Comparison of ENCODE assay signal across 8 cellular contexts in genomic region chr3:119794971-119795612, GRCh38. TPM values are rescaled to one million over a fixed set of nuclear protein-coding genes. Genes with fewer than 3 reads are reported as not detected.
DNase-seq lines count a peak whose midpoint lies in the region; ATAC-seq and TF ChIP-seq lines count a peak whose summit lies in the region.

No MANE protein-coding gene starts in this region.

- H3K27ac ChIP-seq in H9 (ENCODE audit: insufficient read length, low read depth, low read length) (no peak overlapping the region), Peyer's patch (peak overlapping the region in 3 of 4 donors; percentile 67 to 87 (median 86)), osteoblast (ENCODE audit: low read depth, low read length) (no peak overlapping the region)

- H3T11ph ChIP-seq in H9 (ENCODE audit: low read length) = no peak overlapping the region

- H3K79me1 ChIP-seq in H9 (ENCODE audit: insufficient read depth, low read depth, low read length, poor library complexity, severe bottlenecking) = no peaks in the 10 kb centered on the region

- H3K36me3 ChIP-seq in Peyer's patch (peaks cover 0 to 9% (median 0%) of the 10 kb centered on the region in 3 donors), osteoblast (ENCODE audit: insufficient read depth, low read length) (no peaks in the 10 kb centered on the region)

- H3K23me2 ChIP-seq in H9 (ENCODE audit: insufficient read length, low read depth, low read length, poor library complexity, severe bottlenecking) = no peaks in the 10 kb centered on the region

- H3K9me3 Mint-ChIP-seq in H9 = no peaks in the 10 kb centered on the region; a peak in 1 of 5 replicates

- H3K27ac Mint-ChIP-seq in H9 = peak overlapping the region; percentile 50 to 76 (median 55); a peak in 5 of 7 replicates

- DNase-seq in H9 (peak; percentile 78), Peyer's patch (peak in 2 of 3 donors; percentile 86 to 91), fibroblast of pulmonary artery (ENCODE audit: low read depth) (peak; percentile 13), osteoblast (ENCODE audit: insufficient read length, low spot score, missing footprints) (peak; percentile 51), mesenteric fat pad (ENCODE audit: low spot score) (no peak), G401 (ENCODE audit: low spot score) (no peak)

- H3K4me3 ChIP-seq in Peyer's patch (peak overlapping the region in 2 of 4 donors; percentile 20 to 25), fibroblast of pulmonary artery (replicated peaks; ENCODE audit: low read depth, low read length) (no peak overlapping the region), osteoblast (ENCODE audit: insufficient read depth, low read length) (no peak overlapping the region)

- no peak overlapping the region for H3K4me2 ChIP-seq in H9 (ENCODE audit: insufficient read depth, insufficient read length, low read length)
- H3K4me2 ChIP-seq in osteoblast (ENCODE audit: insufficient read depth, low read length) = no peak overlapping the region

- no peaks in the 10 kb centered on the region; a peak in 1 of 7 replicates for H3K36me3 Mint-ChIP-seq in H9 (ENCODE audit: insufficient read depth in 1 of 3, low read depth in 3 of 3)

- peaks cover 14 to 19% of the 10 kb centered on the region in 2 experiments for H3K4me1 Mint-ChIP-seq in H9

- H3K79me2 ChIP-seq in H9 (ENCODE audit: insufficient read depth, low read length) (no peaks in the 10 kb centered on the region), osteoblast (ENCODE audit: insufficient read depth, low read length) (no peaks in the 10 kb centered on the region)

- TF ChIP-seq CTCF in H9 (conservative IDR thresholded peaks at IDR 0.05) (no peak), Peyer's patch (IDR thresholded peaks at IDR 0.05) (peak in 1 of 6 experiments; percentile 7), fibroblast of pulmonary artery (IDR thresholded peaks at IDR 0.05; ENCODE audit: low read length, missing control alignments) (no peak), osteoblast (IDR thresholded peaks at IDR 0.05; ENCODE audit: extremely low read depth, low read depth, low read length) (no peak)

- H3K14ac ChIP-seq in H9 (ENCODE audit: insufficient read depth, low read length) = no peak overlapping the region

- H4K8ac ChIP-seq in H9 (replicated peaks; ENCODE audit: insufficient read length, low read depth, low read length) = no peak overlapping the region

- H2AK5ac ChIP-seq in H9 (ENCODE audit: insufficient read length, low read length) = no peak overlapping the region

- H3K4me1 ChIP-seq in H9 (ENCODE audit: insufficient read depth, low read length) (peaks cover 3% of the 10 kb centered on the region; the same call in 1 of the 2 replicates), Peyer's patch (peaks cover 0 to 10% (median 0%) of the 10 kb centered on the region in 4 donors), osteoblast (ENCODE audit: insufficient read depth, low read length) (peaks cover 4% of the 10 kb centered on the region)

- no peak overlapping the region for H3K56ac ChIP-seq in H9 (ENCODE audit: insufficient read length, low read depth, low read length)

- H2BK15ac ChIP-seq in H9 (ENCODE audit: low read depth, low read length) = no peak overlapping the region

- H3K9me3 ChIP-seq in H9 (ENCODE audit: control insufficient read depth, low read depth, low read length) (no peaks in the 10 kb centered on the region), Peyer's patch (no peaks in the 10 kb centered on the region), osteoblast (ENCODE audit: low read depth, low read length) (no peaks in the 10 kb centered on the region)

- no peak overlapping the region for H3K23ac ChIP-seq in H9 (ENCODE audit: insufficient read length, low read depth, low read length)

- H4K91ac ChIP-seq in H9 (ENCODE audit: insufficient read length, low read depth, low read length) = no peak overlapping the region

- H4K20me1 ChIP-seq in H9 (ENCODE audit: control insufficient read depth, insufficient read depth, insufficient read length) = no peaks in the 10 kb centered on the region
- no peaks in the 10 kb centered on the region for H4K20me1 ChIP-seq in osteoblast (ENCODE audit: insufficient read depth, low read length)

- H3K27me3 ChIP-seq in H9 (ENCODE audit: insufficient read depth, low read length) (no peaks in the 10 kb centered on the region), Peyer's patch (no peaks in the 10 kb centered on the region), osteoblast (ENCODE audit: insufficient read depth, low read length) (peaks cover 7% of the 10 kb centered on the region)

- no peak overlapping the region for H2BK5ac ChIP-seq in H9 (ENCODE audit: insufficient read length, low read length)

- no peak overlapping the region for H2BK120ac ChIP-seq in H9 (ENCODE audit: low read depth, low read length, poor library complexity, severe bottlenecking)

- no CpG with 5 or more reads among the region's 5 CpGs for WGBS in H9 (ENCODE audit: extremely low coverage, insufficient read length, low lambda C conversion rate)

- no peak overlapping the region for H3K18ac ChIP-seq in H9 (ENCODE audit: insufficient read length, low read depth, low read length)

- H3K27me3 Mint-ChIP-seq in H9 (ENCODE audit: low read depth) = no peaks in the 10 kb centered on the region

- H2AFZ ChIP-seq in H9 (ENCODE audit: low read length) = no peak overlapping the region
- peak overlapping the region; percentile 23 for H2AFZ ChIP-seq in osteoblast (ENCODE audit: low read length)

- TF ChIP-seq POLR2A in Peyer's patch (IDR thresholded peaks at IDR 0.05) = peak; percentile 67 to 85

- H3K9ac ChIP-seq in H9 (ENCODE audit: extremely low read depth, insufficient read length, low read length) = no peak overlapping the region

- H3K4me3 Mint-ChIP-seq in H9 = no peak overlapping the region

- in situ Hi-C loops in G401 (cut with HindIII; ENCODE audit: low sequenced_read_pairs) = no loop called here

- H4K5ac ChIP-seq in H9 (ENCODE audit: insufficient read length, low read depth, low read length) = no peak overlapping the region

- ATAC-seq in HG03442 (IDR thresholded peaks at IDR 0.05; ENCODE audit: unreplicated experiment) (no peak), HG03196 (IDR thresholded peaks at IDR 0.05; ENCODE audit: unreplicated experiment) (no peak)

- no peak overlapping the region for H2BK20ac ChIP-seq in H9 (ENCODE audit: low read depth, low read length, poor library complexity, severe bottlenecking)

- no peak overlapping the region for H3K4ac ChIP-seq in H9 (ENCODE audit: low read depth, low read length)

- no peak overlapping the region for H2BK12ac ChIP-seq in H9 (ENCODE audit: insufficient read length, low read depth, low read length)

RNA-seq across cellular contexts. Expression of gene NR1I2, which starts 13.2 kb away (rescaled TPM):
- total RNA-seq in H9 (2021) (not detected in 2 replicates), Peyer's patch (100 to 1,000 TPM in 3 of 4 donors, 10 to 100 TPM in 1; 56.9 to 572 (median 406) TPM), osteoblast (0.36 TPM in 1 of 2 replicates, not detected in the other), mesenteric fat pad (0.26 TPM)
- not detected in 2 replicates for total RNA-seq in G401 (2014; rRNA removed; shearing (Covaris generic))

Comparison
In these comparisons a context has a peak if more than half of its experiments do, and no peak if none do; other contexts are left out.
1. DNase-seq: peak in H9 (single experiment), Peyer's patch (2 of 3), fibroblast of pulmonary artery (single experiment) and osteoblast (single experiment); none in mesenteric fat pad (single experiment) and G401 (single experiment).
2. H3K27ac ChIP-seq: peak in Peyer's patch (3 of 4); none in H9 (single experiment) and osteoblast (single experiment).
3. RNA of gene NR1I2, which starts 13.2 kb away (total RNA-seq): 56.9 to 572 TPM in Peyer's patch; 0.36 TPM in osteoblast, 0.26 TPM in mesenteric fat pad (single experiment), not detected in H9 and not detected in G401; every median in the first group is over 10 times any median in the second.